In genomic region chr11:35166369-35167360, GRCh38 we compare ENCODE assay signal across 8 cellular contexts. TPM values are rescaled to one million over a fixed set of nuclear protein-coding genes. Genes with fewer than 3 reads are reported as not detected.
A peak's percentile ranks its signal among the peaks of the same experiment; 100 is the strongest.
DNase-seq lines count a peak whose midpoint lies in the region; ATAC-seq and TF ChIP-seq lines count a peak whose summit lies in the region.

No MANE protein-coding gene starts in this region.

- H3K4me3 Mint-ChIP-seq in CD4-positive, alpha-beta T cell: peak overlapping the region; percentile 72

- H3K27ac Mint-ChIP-seq in CD4-positive, alpha-beta T cell: peak overlapping the region; percentile 96

- H3K36me3 Mint-ChIP-seq in CD4-positive, alpha-beta T cell (ENCODE audit: low read depth): peaks cover 82% of the 10 kb centered on the region

- no peaks in the 10 kb centered on the region for H3K36me3 ChIP-seq in BE2C

- no peaks in the 10 kb centered on the region for H3K9me3 Mint-ChIP-seq in CD4-positive, alpha-beta T cell

- H3K4me3 ChIP-seq in dorsolateral prefrontal cortex (peak overlapping the region in 1 of 59 donors; percentile 3), BE2C (ENCODE audit: low read depth, low read length) (no peak overlapping the region)

- no peaks in the 10 kb centered on the region for H3K27me3 ChIP-seq in CD4-positive, alpha-beta T cell (ENCODE audit: control insufficient read depth, insufficient read depth, low read length)
- H3K27me3 ChIP-seq in dorsolateral prefrontal cortex: no peaks in the 10 kb centered on the region
- H3K27me3 ChIP-seq in BE2C: no peaks in the 10 kb centered on the region

- ATAC-seq in CD4-positive, alpha-beta T cell (ENCODE audit: poor library complexity): peak; percentile 5
- ATAC-seq in GM21529 (IDR thresholded peaks at IDR 0.05; ENCODE audit: unreplicated experiment): peak; percentile 3
- ATAC-seq in GM18517 (IDR thresholded peaks at IDR 0.05; ENCODE audit: unreplicated experiment): no peak

- H3K4me1 ChIP-seq in BE2C: peaks cover 6% of the 10 kb centered on the region; the same call in 1 of the 2 replicates

- POLR2A ChIA-PET in CD4-positive, alpha-beta T cell (lab: Charles Lee): interaction anchor here (0.6 to 18.0 kb wide), 31 partner anchors 10 to 321 kb away, joined by 3 to 355 read pairs (median 4); partner anchors contain the start of gene CD44

- CTCF ChIA-PET in CD4-positive, alpha-beta T cell (lab: Charles Lee): interaction anchor here (1.1 to 3.1 kb wide), 8 partner anchors 9 to 119 kb away, joined by 3 to 8 read pairs (median 4); no protein-coding TSS in a partner anchor

- no peaks in the 10 kb centered on the region for H3K27me3 Mint-ChIP-seq in CD4-positive, alpha-beta T cell

- peaks cover 100% of the 10 kb centered on the region for H3K4me1 Mint-ChIP-seq in CD4-positive, alpha-beta T cell (ENCODE audit: low read depth)

- DNase-seq in CD4-positive, alpha-beta T cell: peak in 3 of 10 experiments; percentile 16 to 50 (median 22)
- DNase-seq in RKO (ENCODE audit: low spot score) (peak; percentile 89), dorsolateral prefrontal cortex (peak in 9 of 10 donors; percentile 29 to 78 (median 70)), occipital lobe (lab: John Stamatoyannopoulos, UW) (peak; percentile 17), NCI-H2227 (lab: John Stamatoyannopoulos, UW; ENCODE audit: unreplicated experiment) (no peak), BE2C (no peak)

- H3K9me3 ChIP-seq in CD4-positive, alpha-beta T cell (ENCODE audit: control insufficient read depth, low read length): no peaks in the 10 kb centered on the region
- H3K9me3 ChIP-seq in BE2C: no peaks in the 10 kb centered on the region

- H3K27ac ChIP-seq in CD4-positive, alpha-beta T cell (ENCODE audit: low read depth, low read length): peak overlapping the region; percentile 96
- peak overlapping the region in 34 of 59 donors; percentile 1 to 70 (median 40) for H3K27ac ChIP-seq in dorsolateral prefrontal cortex

- intact Hi-C loops in CD4-positive, alpha-beta T cell (cut with DNase I, micrococcal nuclease): loop anchor here in 1 of 2 experiments (1.0 to 10.0 kb wide), 8 partner anchors 11 to 1062 kb away; partner anchors contain the start of gene NAT10
- intact Hi-C loops in dorsolateral prefrontal cortex (cut with DNase I): no loop called here

- TF ChIP-seq CTCF in CD4-positive, alpha-beta T cell (IDR thresholded peaks at IDR 0.05): no peak
- TF ChIP-seq CTCF in dorsolateral prefrontal cortex (IDR thresholded peaks at IDR 0.05 in 54 of 56, conservative IDR thresholded peaks at IDR 0.05 in 2 of 56; ENCODE audit: low read depth in 1 of 56, partially characterized antibody in 56 of 56) (peak in 9 of 56 donors; percentile 14 to 32 (median 25)), BE2C (IDR thresholded peaks at IDR 0.05; ENCODE audit: low read depth, low read length) (no peak)

RNA-seq across cellular contexts. Expression of gene CD44, which starts 27.7 kb away (rescaled TPM):
- 1,000 to 10,000 TPM; 1,283 to 1,330 TPM for total RNA-seq in CD4-positive, alpha-beta T cell
- total RNA-seq in dorsolateral prefrontal cortex (100 to 1,000 TPM in 29 of 120 experiments, 10 to 100 TPM in 87, 1 to 10 TPM in 4; 6.5 to 291 (median 54.5) TPM), occipital lobe (6.2 TPM)
- 24.4 TPM for polyA plus RNA-seq in BE2C (2012; ENCODE audit: insufficient read depth, insufficient read length, low read depth)

Comparison
In these comparisons a context has a peak if more than half of its experiments do, and no peak if none do; other contexts are left out.
1. DNase-seq: peak in RKO (single experiment), dorsolateral prefrontal cortex (9 of 10) and occipital lobe (single experiment); none in NCI-H2227 (single experiment) and BE2C (single experiment).
2. RNA of gene CD44, which starts 27.7 kb away (total RNA-seq): 1,283 to 1,330 TPM in CD4-positive, alpha-beta T cell; 6.5 to 291 TPM in dorsolateral prefrontal cortex and 6.2 TPM in occipital lobe (single experiment); every median in the first group is over 4 times any median in the second.